15 cellular contexts compared by ENCODE assay signal in genomic region chr1:106879538-106879937, GRCh38.
DNase-seq lines count a peak whose midpoint lies in the region; ATAC-seq and TF ChIP-seq lines count a peak whose summit lies in the region.
"Had no signal": no experiment of that assay in that cellular context is flagged by ENCODE, and none has a peak within 500 bp of the region (broad histone marks: within the 10 kb centered on the region; RNA-seq: fewer than 3 reads in every experiment).

No MANE protein-coding gene starts in this region.

- no peak overlapping the region for H3K4me3 Mint-ChIP-seq in T-cell
- H3K4me3 Mint-ChIP-seq in activated CD4-positive, alpha-beta T cell treated with anti-CD3 and anti-CD28 coated beads, Interleukin-2, amount 10 ng/mL, durations not matched to agents 7 days and 5 days = no peak overlapping the region
- H3K4me3 Mint-ChIP-seq: activated CD4-positive, alpha-beta memory T cell treated with anti-CD3 and anti-CD28 coated beads for 36 hours; memory B cell had no signal

- CTCF ChIA-PET in T-cell (lab: Charles Lee) = no interaction called here
- CTCF ChIA-PET in activated CD4-positive, alpha-beta T cell treated with anti-CD3 and anti-CD28 coated beads, Interleukin-2, amount 10 ng/mL, durations not matched to agents 7 days and 5 days (lab: Charles Lee) = no interaction called here

- H3K36me3 Mint-ChIP-seq in T-cell = no peaks in the 10 kb centered on the region
- no peaks in the 10 kb centered on the region for H3K36me3 Mint-ChIP-seq in activated CD4-positive, alpha-beta T cell treated with anti-CD3 and anti-CD28 coated beads, Interleukin-2, amount 10 ng/mL, durations not matched to agents 7 days and 5 days (ENCODE audit: low read depth)
- H3K36me3 Mint-ChIP-seq: activated CD4-positive, alpha-beta memory T cell treated with anti-CD3 and anti-CD28 coated beads for 36 hours; memory B cell had no signal

- peaks cover 2 to 20% (median 5%) of the 10 kb centered on the region in 3 donors for H3K9me3 Mint-ChIP-seq in T-cell
- no peaks in the 10 kb centered on the region for H3K9me3 Mint-ChIP-seq in activated CD4-positive, alpha-beta T cell treated with anti-CD3 and anti-CD28 coated beads, Interleukin-2, amount 10 ng/mL, durations not matched to agents 7 days and 5 days
- H3K9me3 Mint-ChIP-seq: activated T-helper 2 cell treated with anti-CD3 and anti-CD28 coated beads, Interferon-gamma antibody, Interleukin-2, Interleukin-4, amounts not matched to agents 10 μg/mL and 5 μg/mL and 100 μg/mL, durations not matched to agents 14 hours and 24 hours and 36 hours; memory B cell had no signal

- no peaks in the 10 kb centered on the region for H3K36me3 ChIP-seq in right atrium auricular region
- no peaks in the 10 kb centered on the region for H3K36me3 ChIP-seq in left lung

- no peaks in the 10 kb centered on the region for H3K27me3 Mint-ChIP-seq in T-cell
- no peaks in the 10 kb centered on the region for H3K27me3 Mint-ChIP-seq in activated CD4-positive, alpha-beta T cell treated with anti-CD3 and anti-CD28 coated beads, Interleukin-2, amount 10 ng/mL, durations not matched to agents 7 days and 5 days
- H3K27me3 Mint-ChIP-seq: activated CD4-positive, alpha-beta memory T cell treated with anti-CD3 and anti-CD28 coated beads for 36 hours had no signal

- POLR2A ChIA-PET in T-cell (lab: Charles Lee) = no interaction called here
- POLR2A ChIA-PET in activated CD4-positive, alpha-beta T cell treated with anti-CD3 and anti-CD28 coated beads, Interleukin-2, amount 10 ng/mL, durations not matched to agents 7 days and 5 days (lab: Charles Lee) = no interaction called here

- no peak overlapping the region for H3K27ac Mint-ChIP-seq in T-cell
- no peak overlapping the region for H3K27ac Mint-ChIP-seq in activated CD4-positive, alpha-beta T cell treated with anti-CD3 and anti-CD28 coated beads, Interleukin-2, amount 10 ng/mL, durations not matched to agents 7 days and 5 days
- H3K27ac Mint-ChIP-seq: activated CD4-positive, alpha-beta memory T cell treated with anti-CD3 and anti-CD28 coated beads for 36 hours; activated T-helper 2 cell treated with anti-CD3 and anti-CD28 coated beads, Interferon-gamma antibody, Interleukin-2, Interleukin-4, amounts not matched to agents 10 μg/mL and 5 μg/mL and 100 μg/mL, durations not matched to agents 14 hours and 24 hours and 36 hours; memory B cell had no signal

- no peak for TF ChIP-seq CTCF in right atrium auricular region (IDR thresholded peaks at IDR 0.05)
- TF ChIP-seq CTCF in choroid plexus epithelial cell (conservative IDR thresholded peaks at IDR 0.05; ENCODE audit: low read depth, low read length) = no peak
- no peak for TF ChIP-seq CTCF in left lung (IDR thresholded peaks at IDR 0.05)

- H3K4me1 Mint-ChIP-seq in T-cell = no peaks in the 10 kb centered on the region
- H3K4me1 Mint-ChIP-seq in activated CD4-positive, alpha-beta T cell treated with anti-CD3 and anti-CD28 coated beads, Interleukin-2, amount 10 ng/mL, durations not matched to agents 7 days and 5 days = no peaks in the 10 kb centered on the region
- H3K4me1 Mint-ChIP-seq: memory B cell had no signal

- H3K4me1 ChIP-seq in right atrium auricular region (no peaks in the 10 kb centered on the region), left lung (no peaks in the 10 kb centered on the region)

- H3K9me3 ChIP-seq in right atrium auricular region (no peaks in the 10 kb centered on the region), left lung (no peaks in the 10 kb centered on the region)

- H3K27ac ChIP-seq in right atrium auricular region (no peak overlapping the region), left lung (no peak overlapping the region)

- intact Hi-C loops in Right ventricle myocardium inferior (cut with DNase I) (no loop called here), left lung (cut with DNase I) (no loop called here)

- DNase-seq in Right ventricle myocardium inferior (ENCODE audit: missing footprints) (peak; percentile 80), right atrium auricular region (ENCODE audit: low spot score) (no peak), choroid plexus epithelial cell (ENCODE audit: low read depth) (peak; percentile 0), left lung (peak; percentile 60 to 79), ureter (ENCODE audit: low spot score) (peak; percentile 54), T-helper 9 cell (no peak), T-cell (no peak)
- no peak for DNase-seq in activated CD4-positive, alpha-beta T cell treated with anti-CD3 and anti-CD28 coated beads, Interleukin-2, amount 10 ng/mL, durations not matched to agents 7 days and 5 days
- DNase-seq: activated CD4-positive, alpha-beta memory T cell treated with anti-CD3 and anti-CD28 coated beads for 36 hours; EL; NCI-H146; occipital lobe had no signal

- H3K4me3 ChIP-seq in right atrium auricular region (no peak overlapping the region), choroid plexus epithelial cell (ENCODE audit: low read depth, low read length) (no peak overlapping the region), left lung (no peak overlapping the region)

- ATAC-seq in Right ventricle myocardium inferior (peak; percentile 96), left lung (peak; percentile 98), T-cell (replicated peaks in 1 of 4) (no peak)
- ATAC-seq: HCT116 had no signal

- H3K27me3 ChIP-seq in right atrium auricular region (no peaks in the 10 kb centered on the region), left lung (no peaks in the 10 kb centered on the region)

Comparison
In these comparisons a context has a peak if more than half of its experiments do, and no peak if none do; other contexts are left out.
1. DNase-seq: peak in Right ventricle myocardium inferior (single experiment), choroid plexus epithelial cell (single experiment), left lung (2 of 2) and ureter (single experiment); none in right atrium auricular region (single experiment), T-helper 9 cell (single experiment), T-cell (0 of 34) and activated CD4-positive, alpha-beta T cell treated with anti-CD3 and anti-CD28 coated beads, Interleukin-2, amount 10 ng/mL, durations not matched to agents 7 days and 5 days (single experiment).
2. ATAC-seq: peak in Right ventricle myocardium inferior (single experiment) and left lung (single experiment); none in T-cell (0 of 4).